29 cellular contexts compared by ENCODE assay signal in genomic region chr5:6774673-6775327, GRCh38.
DNase-seq lines count a peak whose midpoint lies in the region; ATAC-seq and TF ChIP-seq lines count a peak whose summit lies in the region.
"Had no signal": no experiment of that assay in that cellular context is flagged by ENCODE, and none has a peak within 500 bp of the region (broad histone marks: within the 10 kb centered on the region; RNA-seq: fewer than 3 reads in every experiment).

No MANE protein-coding gene starts in this region.

- no peak for ATAC-seq in T-helper 17 cell
- ATAC-seq in activated CD8-positive, alpha-beta T cell treated with anti-CD3 and anti-CD28 coated beads, Interleukin-2, amount 10 ng/mL, durations not matched to agents 7 days and 5 days: no peak
- ATAC-seq: body of pancreas, esophagus mucosa, psoas muscle, upper lobe of right lung had no signal

- H3K4me3 Mint-ChIP-seq in T-helper 17 cell (peak overlapping the region; percentile 63), nephron progenitor cell (no peak overlapping the region)
- no peak overlapping the region for H3K4me3 Mint-ChIP-seq in activated CD8-positive, alpha-beta T cell treated with anti-CD3 and anti-CD28 coated beads, Interleukin-2, amount 10 ng/mL, durations not matched to agents 7 days and 5 days
- H3K4me3 Mint-ChIP-seq: central memory CD8-positive, alpha-beta T cell; endodermal cell had no signal

- TF ChIP-seq CTCF in GM20000 (IDR thresholded peaks at IDR 0.05; ENCODE audit: extremely low read depth, missing control alignments): no peak
- no peak for TF ChIP-seq CTCF in nephron progenitor cell (IDR thresholded peaks at IDR 0.05)

- H3K36me3 Mint-ChIP-seq in T-helper 17 cell (ENCODE audit: low read depth) (peaks cover 4% of the 10 kb centered on the region), nephron progenitor cell (ENCODE audit: low read depth) (peaks cover 15% of the 10 kb centered on the region)
- no peaks in the 10 kb centered on the region for H3K36me3 Mint-ChIP-seq in activated CD8-positive, alpha-beta T cell treated with anti-CD3 and anti-CD28 coated beads, Interleukin-2, amount 10 ng/mL, durations not matched to agents 7 days and 5 days (ENCODE audit: low read depth)

- POLR2A ChIA-PET in activated CD8-positive, alpha-beta T cell treated with anti-CD3 and anti-CD28 coated beads, Interleukin-2, amount 10 ng/mL, durations not matched to agents 7 days and 5 days (lab: Charles Lee): no interaction called here

- H3K9me3 ChIP-seq in T-helper 17 cell (ENCODE audit: control insufficient read depth, low read length, poor library complexity, severe bottlenecking): no peaks in the 10 kb centered on the region
- H3K9me3 ChIP-seq: BLaER1 treated with 17β-estradiol and CSF1 and Interleukin-3, amounts not matched to agents 10 nM and 100 nM; body of pancreas; Caco-2; left ventricle myocardium inferior; MG63; psoas muscle; suprapubic skin; upper lobe of right lung had no signal

- DNase-seq in CD1c-positive myeloid dendritic cell (ENCODE audit: extremely low spot score) (peak; percentile 18), GM20000 (ENCODE audit: low spot score) (peak; percentile 17), T-helper 17 cell (no peak), nephron progenitor cell (no peak), NCI-H2227 treated with DMSO at 0.1 percent for 48 hours (lab: John Stamatoyannopoulos, UW) (no peak), NCI-H187 (lab: John Stamatoyannopoulos, UW) (no peak)
- no peak for DNase-seq in activated CD8-positive, alpha-beta T cell treated with anti-CD3 and anti-CD28 coated beads, Interleukin-2, amount 10 ng/mL, durations not matched to agents 7 days and 5 days
- DNase-seq: activated CD4-positive, alpha-beta T cell treated with anti-CD3 and anti-CD28 coated beads, Interleukin-2, amount 50 U/mL, for 48 hours; activated CD8-positive, alpha-beta memory T cell treated with anti-CD3 and anti-CD28 coated beads, Interleukin-2, amount 50 U/mL, for 4 hours; activated naive CD4-positive, alpha-beta T cell; body of pancreas; Caco-2; DMS79; endodermal cell; GDM1; KG1; left ventricle myocardium inferior; mesendoderm; MG63; NCI-H1417; NCI-H2081; NCI-H446; stimulated activated CD4-positive, alpha-beta T cell treated with anti-CD3 and anti-CD28 coated beads, Interleukin-4, amount 100 ng/mL, for 4 hours; upper lobe of right lung had no signal

- H3K27ac Mint-ChIP-seq in T-helper 17 cell (no peak overlapping the region), nephron progenitor cell (peak overlapping the region; percentile 78)
- H3K27ac Mint-ChIP-seq in activated CD8-positive, alpha-beta T cell treated with anti-CD3 and anti-CD28 coated beads, Interleukin-2, amount 10 ng/mL, durations not matched to agents 7 days and 5 days: no peak overlapping the region
- H3K27ac Mint-ChIP-seq: endodermal cell had no signal

- CTCF ChIA-PET in activated CD8-positive, alpha-beta T cell treated with anti-CD3 and anti-CD28 coated beads, Interleukin-2, amount 10 ng/mL, durations not matched to agents 7 days and 5 days (lab: Charles Lee): interaction anchor here (0.8 to 1.7 kb wide), 5 partner anchors 9 to 46 kb away, joined by 3 to 9 read pairs (median 4); no protein-coding TSS in a partner anchor

- H3K27me3 Mint-ChIP-seq in T-helper 17 cell: peaks cover 34% of the 10 kb centered on the region
- H3K27me3 Mint-ChIP-seq in nephron progenitor cell (ENCODE audit: low read depth, poor library complexity): no peaks in the 10 kb centered on the region
- H3K27me3 Mint-ChIP-seq in activated CD8-positive, alpha-beta T cell treated with anti-CD3 and anti-CD28 coated beads, Interleukin-2, amount 10 ng/mL, durations not matched to agents 7 days and 5 days (ENCODE audit: low read depth): peaks cover 15% of the 10 kb centered on the region

- H3K4me1 Mint-ChIP-seq in T-helper 17 cell (peaks cover 6% of the 10 kb centered on the region), nephron progenitor cell (peaks cover 17% of the 10 kb centered on the region)
- peaks cover 16% of the 10 kb centered on the region for H3K4me1 Mint-ChIP-seq in activated CD8-positive, alpha-beta T cell treated with anti-CD3 and anti-CD28 coated beads, Interleukin-2, amount 10 ng/mL, durations not matched to agents 7 days and 5 days (ENCODE audit: low read depth)
- H3K4me1 Mint-ChIP-seq: endodermal cell had no signal

- H3K9me3 Mint-ChIP-seq in nephron progenitor cell: peaks cover 10% of the 10 kb centered on the region
- no peaks in the 10 kb centered on the region for H3K9me3 Mint-ChIP-seq in activated CD8-positive, alpha-beta T cell treated with anti-CD3 and anti-CD28 coated beads, Interleukin-2, amount 10 ng/mL, durations not matched to agents 7 days and 5 days (ENCODE audit: insufficient read depth)
- H3K9me3 Mint-ChIP-seq: central memory CD8-positive, alpha-beta T cell; endodermal cell had no signal

Comparison
In these comparisons a context has a peak if more than half of its experiments do, and no peak if none do; other contexts are left out.
1. DNase-seq: peak in CD1c-positive myeloid dendritic cell (single experiment) and GM20000 (single experiment); none in T-helper 17 cell (0 of 3), nephron progenitor cell (single experiment), activated CD8-positive, alpha-beta T cell treated with anti-CD3 and anti-CD28 coated beads, Interleukin-2, amount 10 ng/mL, durations not matched to agents 7 days and 5 days (single experiment), NCI-H2227 treated with DMSO at 0.1 percent for 48 hours (single experiment) and NCI-H187 (0 of 2).